In genomic region chr11:35714882-35715612, GRCh38 we compare ENCODE assay signal across 10 cellular contexts. TPM values are rescaled to one million over a fixed set of nuclear protein-coding genes. Genes with fewer than 3 reads are reported as not detected.
DNase-seq lines count a peak whose midpoint lies in the region; ATAC-seq and TF ChIP-seq lines count a peak whose summit lies in the region.
"Had no signal": no experiment of that assay in that cellular context is flagged by ENCODE, and none has a peak within 500 bp of the region (broad histone marks: within the 10 kb centered on the region; RNA-seq: fewer than 3 reads in every experiment).

No MANE protein-coding gene starts in this region.

- no peaks in the 10 kb centered on the region for H3K27me3 ChIP-seq in SJCRH30
- no peaks in the 10 kb centered on the region for H3K27me3 ChIP-seq in neuronal stem cell (ENCODE audit: control insufficient read depth in 3 of 3, insufficient read depth in 3 of 3, low read depth in 1 of 3, low read length in 3 of 3)

- no peak overlapping the region for H3K4me2 ChIP-seq in neuronal stem cell (ENCODE audit: insufficient read depth, low read length, poor library complexity, severe bottlenecking)

- H3K27ac Mint-ChIP-seq in HFFc6 = peak overlapping the region; percentile 20; the same call in 1 of the 2 replicates
- H3K27ac Mint-ChIP-seq: stimulated activated naive CD8-positive, alpha-beta T cell treated with anti-CD3 and anti-CD28 coated beads, Interleukin-15, Interleukin-2, amounts not matched to agents 100 ng/mL and 50 ng/mL, for 24 hours had no signal

- H3K4me1 ChIP-seq in SJCRH30 = no peaks in the 10 kb centered on the region
- H3K4me1 ChIP-seq in neuronal stem cell (ENCODE audit: control insufficient read depth in 2 of 2, insufficient read depth in 1 of 2, low read depth in 1 of 2, low read length in 2 of 2) = no peaks in the 10 kb centered on the region

- H3K9me3 Mint-ChIP-seq in HFFc6 = no peaks in the 10 kb centered on the region

- H3K4ac ChIP-seq in neuronal stem cell (ENCODE audit: low read length) = no peak overlapping the region

- peaks cover 17% of the 10 kb centered on the region for H3K4me1 Mint-ChIP-seq in HFFc6 (ENCODE audit: low read depth)

- peak overlapping the region; percentile 20 for H3K23ac ChIP-seq in neuronal stem cell (ENCODE audit: low read depth, low read length, poor library complexity)

- H3K9ac ChIP-seq in neuronal stem cell (ENCODE audit: low read depth, low read length, poor library complexity) = no peak overlapping the region

- DNase-seq in HFFc6 (peak; percentile 62), SJCRH30 (peak; percentile 14 to 29), neuronal stem cell (ENCODE audit: low spot score) (no peak), HuH-7 (ENCODE audit: low spot score) (no peak), NCI-H524 treated with DMSO at 0.1 percent for 48 hours (lab: John Stamatoyannopoulos, UW) (no peak), COLO829 (ENCODE audit: low spot score) (no peak)
- DNase-seq in activated naive CD4-positive, alpha-beta T cell treated with anti-CD3 and anti-CD28 coated beads, Interleukin-2, amount 50 U/mL, for 16 hours = no peak

- H3K18ac ChIP-seq in neuronal stem cell (ENCODE audit: low read length) = no peak overlapping the region

- no peaks in the 10 kb centered on the region for H3K79me1 ChIP-seq in neuronal stem cell (ENCODE audit: low read depth, low read length)

- H2BK15ac ChIP-seq in neuronal stem cell (ENCODE audit: low read length) = no peak overlapping the region

- no peak overlapping the region for H3K4me3 Mint-ChIP-seq in HFFc6
- H3K4me3 Mint-ChIP-seq: stimulated activated naive CD8-positive, alpha-beta T cell treated with anti-CD3 and anti-CD28 coated beads, Interleukin-15, Interleukin-2, amounts not matched to agents 100 ng/mL and 50 ng/mL, for 24 hours had no signal

- WGBS in neuronal stem cell (ENCODE audit: extremely low coverage in 2 of 2, insufficient read length in 2 of 2, insufficient replicate concordance in 1 of 2), 2 donors = no CpG with 5 or more reads among the region's 3 CpGs

- no peak overlapping the region for H2AK5ac ChIP-seq in neuronal stem cell (ENCODE audit: low read depth, low read length)

- peak; percentile 96 for ATAC-seq in GM18867 (IDR thresholded peaks at IDR 0.05; ENCODE audit: unreplicated experiment)
- ATAC-seq: Panc1 had no signal

- H2BK120ac ChIP-seq in neuronal stem cell (ENCODE audit: low read depth, low read length) = no peak overlapping the region

- no peaks in the 10 kb centered on the region for H3K27me3 Mint-ChIP-seq in HFFc6 (ENCODE audit: insufficient read depth)
- H3K27me3 Mint-ChIP-seq: stimulated activated naive CD8-positive, alpha-beta T cell treated with anti-CD3 and anti-CD28 coated beads, Interleukin-15, Interleukin-2, amounts not matched to agents 100 ng/mL and 50 ng/mL, for 24 hours had no signal

- no peak overlapping the region for H4K91ac ChIP-seq in neuronal stem cell (ENCODE audit: low read depth, low read length, poor library complexity)

- H3K4me3 ChIP-seq in SJCRH30 (no peak overlapping the region), neuronal stem cell (ENCODE audit: low read length in 2 of 2) (no peak overlapping the region)

- no peaks in the 10 kb centered on the region for H3K36me3 Mint-ChIP-seq in HFFc6 (ENCODE audit: low read depth)

- no peak overlapping the region for H2AFZ ChIP-seq in neuronal stem cell (ENCODE audit: low read length)

- no peak overlapping the region for H4K8ac ChIP-seq in neuronal stem cell (ENCODE audit: low read depth, low read length)

- no peak overlapping the region for H2BK5ac ChIP-seq in neuronal stem cell (ENCODE audit: low read length)

- H3K14ac ChIP-seq in neuronal stem cell (ENCODE audit: low read length) = no peak overlapping the region

- no peak overlapping the region for H2BK12ac ChIP-seq in neuronal stem cell (ENCODE audit: low read length)

- H3K9me3 ChIP-seq in SJCRH30 (replicated peaks) (no peaks in the 10 kb centered on the region), neuronal stem cell (replicated peaks in 1 of 2; ENCODE audit: control insufficient read depth in 2 of 2, insufficient read depth in 1 of 2, low read depth in 1 of 2, low read length in 2 of 2) (no peaks in the 10 kb centered on the region)

- no peak for TF ChIP-seq CTCF in HFFc6 (IDR thresholded peaks at IDR 0.05)

- no peak overlapping the region for H3K27ac ChIP-seq in SJCRH30
- no peak overlapping the region for H3K27ac ChIP-seq in neuronal stem cell (replicated peaks; ENCODE audit: low read length)

- H3K36me3 ChIP-seq in SJCRH30 (no peaks in the 10 kb centered on the region; the same call in 1 of the 2 replicates), neuronal stem cell (replicated peaks in 1 of 2; ENCODE audit: control insufficient read depth in 2 of 2, insufficient read depth in 2 of 2, low read length in 2 of 2) (no peaks in the 10 kb centered on the region)

RNA-seq across cellular contexts. Expression of gene TRIM44, which starts 52.5 kb away (rescaled TPM):
- 10 to 100 TPM; 56.7 to 65.0 (median 60.1) TPM for total RNA-seq in HFFc6 (2021; fragmentation: NEBNext Ultra II Directional; extraction: Animal tissue kit (Norgen Biotek cat#: 25700))
- total RNA-seq in SJCRH30 (2014; rRNA removed; shearing (Covaris generic)) = 66.8 and 67.0 TPM in 2 replicates
- polyA plus RNA-seq in neuronal stem cell (2013, experiment 1 of 2) = 31.4 TPM
- 31.8 TPM for polyA plus RNA-seq in neuronal stem cell (2013, experiment 2 of 2)

Comparison
In these comparisons a context has a peak if more than half of its experiments do, and no peak if none do; other contexts are left out.
1. DNase-seq: peak in HFFc6 (single experiment) and SJCRH30 (2 of 2); none in neuronal stem cell (single experiment), activated naive CD4-positive, alpha-beta T cell treated with anti-CD3 and anti-CD28 coated beads, Interleukin-2, amount 50 U/mL, for 16 hours (single experiment), HuH-7 (single experiment), NCI-H524 treated with DMSO at 0.1 percent for 48 hours (single experiment) and COLO829 (single experiment).